In genomic region chr1:174963547-174964125, GRCh38 we compare ENCODE assay signal across 10 cellular contexts. TPM values are rescaled to one million over a fixed set of nuclear protein-coding genes. Genes with fewer than 3 reads are reported as not detected.
DNase-seq lines count a peak whose midpoint lies in the region; ATAC-seq and TF ChIP-seq lines count a peak whose summit lies in the region.
"Had no signal": no experiment of that assay in that cellular context is flagged by ENCODE, and none has a peak within 500 bp of the region (broad histone marks: within the 10 kb centered on the region; RNA-seq: fewer than 3 reads in every experiment).

No MANE protein-coding gene starts in this region.

- H3F3A ChIP-seq in smooth muscle cell (ENCODE audit: low read depth): no peaks in the 10 kb centered on the region

- no peak overlapping the region for H3K4me2 ChIP-seq in smooth muscle cell

- peaks cover 49% of the 10 kb centered on the region for H3K4me1 Mint-ChIP-seq in Calu3 (ENCODE audit: low read depth, unreplicated experiment)
- H3K4me1 Mint-ChIP-seq in activated T-helper 17 cell treated with anti-CD3 and anti-CD28 coated beads, Interleukin-2, amount 50 U/mL, for 72 hours: peaks cover 34% of the 10 kb centered on the region
- H3K4me1 Mint-ChIP-seq in natural killer cell treated with Interleukin-12 subunit alpha and Interleukin-12 subunit beta and Interleukin-15 and Interleukin-18, amount 100 ng/mL, for 72 hours (ENCODE audit: low read depth in 2 of 2): peaks cover 32 to 43% of the 10 kb centered on the region in 2 donors

- CTCF ChIA-PET in Calu3 (lab: Charles Lee): interaction anchor here (0.7 to 1.0 kb wide), 6 partner anchors 9 to 198 kb away, joined by 3 to 4 read pairs (median 3); no protein-coding TSS in a partner anchor

- H3K36me3 ChIP-seq in smooth muscle cell (ENCODE audit: low read depth): no peaks in the 10 kb centered on the region

- peaks cover 7% of the 10 kb centered on the region for H3K36me3 Mint-ChIP-seq in Calu3 (ENCODE audit: insufficient read depth, unreplicated experiment)
- H3K36me3 Mint-ChIP-seq in activated T-helper 17 cell treated with anti-CD3 and anti-CD28 coated beads, Interleukin-2, amount 50 U/mL, for 72 hours (ENCODE audit: low read depth): peaks cover 7% of the 10 kb centered on the region
- H3K36me3 Mint-ChIP-seq in natural killer cell treated with Interleukin-12 subunit alpha and Interleukin-12 subunit beta and Interleukin-15 and Interleukin-18, amount 100 ng/mL, for 72 hours: no peaks in the 10 kb centered on the region

- no TSS peak for BruUV-seq in Calu3 (replicated peaks; lab: Mats Ljungman, UMichigan)

- H3K9me3 ChIP-seq in smooth muscle cell (replicated peaks; ENCODE audit: low read depth): no peaks in the 10 kb centered on the region

- no peak overlapping the region for H3K4me3 Mint-ChIP-seq in Calu3 (ENCODE audit: low read depth, unreplicated experiment)
- peak overlapping the region; percentile 72 for H3K4me3 Mint-ChIP-seq in activated T-helper 17 cell treated with anti-CD3 and anti-CD28 coated beads, Interleukin-2, amount 50 U/mL, for 72 hours
- H3K4me3 Mint-ChIP-seq in natural killer cell treated with Interleukin-12 subunit alpha and Interleukin-12 subunit beta and Interleukin-15 and Interleukin-18, amount 100 ng/mL, for 72 hours: peak overlapping the region; percentile 67

- no peak for ATAC-seq in activated T-helper 17 cell treated with anti-CD3 and anti-CD28 coated beads, Interleukin-2, amount 50 U/mL, for 72 hours (replicated peaks)
- ATAC-seq in natural killer cell treated with Interleukin-12 subunit alpha and Interleukin-12 subunit beta and Interleukin-15 and Interleukin-18, amount 100 ng/mL, for 72 hours: no peak
- no peak for ATAC-seq in GM21423 (IDR thresholded peaks at IDR 0.05; ENCODE audit: unreplicated experiment)
- ATAC-seq in HG03457 (IDR thresholded peaks at IDR 0.05; ENCODE audit: unreplicated experiment): no peak

- no peak for DNase-seq in Calu3
- DNase-seq in LNCaP clone FGC (ENCODE audit: low read depth): peak; percentile 90
- DNase-seq in natural killer cell treated with Interleukin-12 subunit alpha and Interleukin-12 subunit beta and Interleukin-15 and Interleukin-18, amount 100 ng/mL, for 72 hours (ENCODE audit: low spot score): no peak
- DNase-seq in smooth muscle cell (lab: John Stamatoyannopoulos, UW; ENCODE audit: unreplicated experiment): no peak
- no peak for DNase-seq in occipital lobe (lab: John Stamatoyannopoulos, UW)
- DNase-seq: activated CD8-positive, alpha-beta memory T cell treated with anti-CD3 and anti-CD28 coated beads for 24 hours; NCI-H774 had no signal

- WGBS in smooth muscle cell (ENCODE audit: low lambda C conversion rate): 88% methylated on average over 2 of the region's 2 CpGs

- H3K27me3 ChIP-seq in smooth muscle cell (ENCODE audit: low read depth): no peaks in the 10 kb centered on the region

- no peaks in the 10 kb centered on the region for H3K9me3 Mint-ChIP-seq in Calu3 (ENCODE audit: low read depth, unreplicated experiment)
- H3K9me3 Mint-ChIP-seq in activated T-helper 17 cell treated with anti-CD3 and anti-CD28 coated beads, Interleukin-2, amount 50 U/mL, for 72 hours: no peaks in the 10 kb centered on the region
- H3K9me3 Mint-ChIP-seq in natural killer cell treated with Interleukin-12 subunit alpha and Interleukin-12 subunit beta and Interleukin-15 and Interleukin-18, amount 100 ng/mL, for 72 hours: no peaks in the 10 kb centered on the region

- H3K79me2 ChIP-seq in smooth muscle cell (ENCODE audit: low read depth): no peaks in the 10 kb centered on the region

- peak overlapping the region; percentile 75 for H3K27ac Mint-ChIP-seq in Calu3 (ENCODE audit: unreplicated experiment)
- H3K27ac Mint-ChIP-seq in activated T-helper 17 cell treated with anti-CD3 and anti-CD28 coated beads, Interleukin-2, amount 50 U/mL, for 72 hours: peak overlapping the region; percentile 86
- H3K27ac Mint-ChIP-seq in natural killer cell treated with Interleukin-12 subunit alpha and Interleukin-12 subunit beta and Interleukin-15 and Interleukin-18, amount 100 ng/mL, for 72 hours: peak overlapping the region; percentile 76 to 98

- H4K20me1 ChIP-seq in smooth muscle cell (ENCODE audit: low read depth): no peaks in the 10 kb centered on the region

- intact Hi-C loops in Calu3 (cut with micrococcal nuclease; ENCODE audit: unreplicated experiment): no loop called here

- no peaks in the 10 kb centered on the region for H3K27me3 Mint-ChIP-seq in Calu3 (ENCODE audit: unreplicated experiment)
- H3K27me3 Mint-ChIP-seq in activated T-helper 17 cell treated with anti-CD3 and anti-CD28 coated beads, Interleukin-2, amount 50 U/mL, for 72 hours: no peaks in the 10 kb centered on the region
- no peaks in the 10 kb centered on the region for H3K27me3 Mint-ChIP-seq in natural killer cell treated with Interleukin-12 subunit alpha and Interleukin-12 subunit beta and Interleukin-15 and Interleukin-18, amount 100 ng/mL, for 72 hours

- no peak overlapping the region for H2AFZ ChIP-seq in smooth muscle cell (ENCODE audit: low read depth)

- no peak overlapping the region for H3K9ac ChIP-seq in smooth muscle cell (ENCODE audit: low read depth)

- peaks cover 14% of the 10 kb centered on the region for H3K4me1 ChIP-seq in smooth muscle cell (ENCODE audit: low read depth)

- H3K4me3 ChIP-seq in LNCaP clone FGC (ENCODE audit: low read depth, low read length): no peak overlapping the region
- H3K4me3 ChIP-seq in smooth muscle cell: no peak overlapping the region

- H3K27ac ChIP-seq in smooth muscle cell (ENCODE audit: low read depth): no peak overlapping the region

- TF ChIP-seq CTCF in Calu3 (IDR thresholded peaks at IDR 0.05; ENCODE audit: unreplicated experiment) (no peak), LNCaP clone FGC (IDR thresholded peaks at IDR 0.05; ENCODE audit: control insufficient read depth, extremely low read depth, insufficient read depth) (no peak), smooth muscle cell (IDR thresholded peaks at IDR 0.05; ENCODE audit: borderline replicate concordance, insufficient read depth, poor library complexity, severe bottlenecking) (no peak)

RNA-seq across cellular contexts. Expression of gene CACYBP, which starts 36.1 kb away (rescaled TPM):
- total RNA-seq in Calu3 (2022) (299 and 384 TPM in 2 replicates), smooth muscle cell (46.8 and 548 TPM in 2 replicates), occipital lobe (103 TPM)
- total RNA-seq in activated T-helper 17 cell treated with anti-CD3 and anti-CD28 coated beads, Interleukin-2, amount 50 U/mL, for 72 hours: 100 to 1,000 TPM; 289 to 427 TPM
- total RNA-seq in natural killer cell treated with Interleukin-12 subunit alpha and Interleukin-12 subunit beta and Interleukin-15 and Interleukin-18, amount 100 ng/mL, for 72 hours: 100 to 1,000 TPM; 199 to 288 TPM
- polyA plus RNA-seq in smooth muscle cell: 51.1 and 54.6 TPM in 2 replicates

RNA-seq across cellular contexts. Expression of gene MRPS14, which starts 59.6 kb away (rescaled TPM):
- total RNA-seq in Calu3 (2022) (29.9 and 33.6 TPM in 2 replicates), smooth muscle cell (20.6 and 29.1 TPM in 2 replicates), occipital lobe (51.0 TPM)
- total RNA-seq in activated T-helper 17 cell treated with anti-CD3 and anti-CD28 coated beads, Interleukin-2, amount 50 U/mL, for 72 hours: 10 to 100 TPM; 25.0 to 31.5 TPM
- total RNA-seq in natural killer cell treated with Interleukin-12 subunit alpha and Interleukin-12 subunit beta and Interleukin-15 and Interleukin-18, amount 100 ng/mL, for 72 hours: 10 to 100 TPM; 23.9 to 34.7 TPM
- polyA plus RNA-seq in smooth muscle cell: 57.2 and 58.0 TPM in 2 replicates
